In genomic region chr5:139651502-139651862, GRCh38 we compare ENCODE assay signal across 1 cellular context.
A peak's percentile ranks its signal among the peaks of the same experiment; 100 is the strongest.
TF ChIP-seq lines count a peak whose summit lies in the region.

No MANE protein-coding gene starts in this region.

TF ChIP-seq in HEK293, 187 proteins besides CTCF, POLR2A, EP300 and RAD21 (continued from another document):
- peak; percentile 91 for TF ChIP-seq PRDM10 (tag by site-specific recombination; IDR thresholded peaks at IDR 0.05)
- no peak for TF ChIP-seq ZNF169 (tag by site-specific recombination; IDR thresholded peaks at IDR 0.05)
- peak; percentile 58; the same call in 1 of the 2 replicates for TF ChIP-seq KLF17 (tag by site-specific recombination; IDR thresholded peaks at IDR 0.05)
- TF ChIP-seq ZNF311 (tag by site-specific recombination; IDR thresholded peaks at IDR 0.05; ENCODE audit: borderline replicate concordance), result no peak
- TF ChIP-seq ELK4 (IDR thresholded peaks at IDR 0.05; ENCODE audit: borderline replicate concordance, low read depth, low read length), result no peak
- peak; percentile 35 for TF ChIP-seq ZBTB20 (tag by site-specific recombination; IDR thresholded peaks at IDR 0.05)
- TF ChIP-seq WT1 (tag by site-specific recombination; IDR thresholded peaks at IDR 0.05), result peak; percentile 70
- TF ChIP-seq ZNF302 (tag by site-specific recombination; IDR thresholded peaks at IDR 0.05; ENCODE audit: low read depth), result no peak
- peak; percentile 77 for TF ChIP-seq ZFHX2 (tag by site-specific recombination; conservative IDR thresholded peaks at IDR 0.05)
- no peak for TF ChIP-seq ZNF157 (tag by site-specific recombination; IDR thresholded peaks at IDR 0.05)
- peak; percentile 95 for TF ChIP-seq ZNF600 (tag by site-specific recombination; IDR thresholded peaks at IDR 0.05)
